Comparison of ENCODE assay signal across 1 cellular context in the genomic region with DNA sequence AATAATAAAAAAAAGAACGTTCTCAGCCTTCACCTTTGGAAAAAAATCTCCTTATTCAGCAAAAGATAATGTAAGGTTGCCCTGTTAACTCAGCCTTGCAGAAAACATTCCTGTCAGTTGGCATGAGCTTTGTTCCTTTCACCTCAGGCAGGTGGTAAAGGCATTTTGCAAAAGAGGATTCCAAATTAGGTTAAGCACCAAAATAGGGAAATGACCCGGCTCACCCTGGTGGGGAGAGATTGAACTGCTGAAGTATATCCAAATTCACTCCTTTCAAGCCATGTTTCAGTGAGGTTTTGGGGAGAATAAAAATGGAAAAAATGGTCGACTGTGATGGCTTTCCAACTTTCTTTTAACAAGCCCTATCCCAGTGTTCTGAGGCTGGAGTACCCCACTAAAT.
TF ChIP-seq lines count a peak whose summit lies in the region.

No MANE protein-coding gene starts in this region.

TF ChIP-seq in SK-N-SH treated with all-trans-retinoic acid at 6 μM for 48 hours, 23 proteins besides CTCF, POLR2A, EP300 and RAD21 (continued from another document):
- TF ChIP-seq, protein P1, sequence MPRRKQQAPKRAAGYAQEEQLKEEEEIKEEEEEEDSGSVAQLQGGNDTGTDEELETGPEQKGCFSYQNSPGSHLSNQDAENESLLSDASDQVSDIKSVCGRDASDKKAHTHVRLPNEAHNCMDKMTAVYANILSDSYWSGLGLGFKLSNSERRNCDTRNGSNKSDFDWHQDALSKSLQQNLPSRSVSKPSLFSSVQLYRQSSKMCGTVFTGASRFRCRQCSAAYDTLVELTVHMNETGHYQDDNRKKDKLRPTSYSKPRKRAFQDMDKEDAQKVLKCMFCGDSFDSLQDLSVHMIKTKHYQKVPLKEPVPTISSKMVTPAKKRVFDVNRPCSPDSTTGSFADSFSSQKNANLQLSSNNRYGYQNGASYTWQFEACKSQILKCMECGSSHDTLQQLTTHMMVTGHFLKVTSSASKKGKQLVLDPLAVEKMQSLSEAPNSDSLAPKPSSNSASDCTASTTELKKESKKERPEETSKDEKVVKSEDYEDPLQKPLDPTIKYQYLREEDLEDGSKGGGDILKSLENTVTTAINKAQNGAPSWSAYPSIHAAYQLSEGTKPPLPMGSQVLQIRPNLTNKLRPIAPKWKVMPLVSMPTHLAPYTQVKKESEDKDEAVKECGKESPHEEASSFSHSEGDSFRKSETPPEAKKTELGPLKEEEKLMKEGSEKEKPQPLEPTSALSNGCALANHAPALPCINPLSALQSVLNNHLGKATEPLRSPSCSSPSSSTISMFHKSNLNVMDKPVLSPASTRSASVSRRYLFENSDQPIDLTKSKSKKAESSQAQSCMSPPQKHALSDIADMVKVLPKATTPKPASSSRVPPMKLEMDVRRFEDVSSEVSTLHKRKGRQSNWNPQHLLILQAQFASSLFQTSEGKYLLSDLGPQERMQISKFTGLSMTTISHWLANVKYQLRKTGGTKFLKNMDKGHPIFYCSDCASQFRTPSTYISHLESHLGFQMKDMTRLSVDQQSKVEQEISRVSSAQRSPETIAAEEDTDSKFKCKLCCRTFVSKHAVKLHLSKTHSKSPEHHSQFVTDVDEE (CRISPR knock-in tag; IDR thresholded peaks at IDR 0.05), result no peak
- TF ChIP-seq ZC3H10 (CRISPR knock-in tag; IDR thresholded peaks at IDR 0.05), result no peak
- no peak for TF ChIP-seq ZNF70 (CRISPR knock-in tag; IDR thresholded peaks at IDR 0.05)
- TF ChIP-seq GLIS3 (CRISPR knock-in tag; IDR thresholded peaks at IDR 0.05), result no peak
- no peak for TF ChIP-seq ESRRG (CRISPR knock-in tag; IDR thresholded peaks at IDR 0.05)
- TF ChIP-seq RARB (CRISPR knock-in tag; IDR thresholded peaks at IDR 0.05), result no peak
- TF ChIP-seq TCF4 (CRISPR knock-in tag; IDR thresholded peaks at IDR 0.05; ENCODE audit: borderline replicate concordance), result no peak
- TF ChIP-seq ZNF565 (CRISPR knock-in tag; conservative IDR thresholded peaks at IDR 0.05; ENCODE audit: low read depth), result no peak
- TF ChIP-seq PPARA (CRISPR knock-in tag; IDR thresholded peaks at IDR 0.05; ENCODE audit: borderline replicate concordance), result no peak
- TF ChIP-seq TOX (CRISPR knock-in tag; IDR thresholded peaks at IDR 0.05; ENCODE audit: borderline replicate concordance), result no peak
- TF ChIP-seq, protein P2, sequence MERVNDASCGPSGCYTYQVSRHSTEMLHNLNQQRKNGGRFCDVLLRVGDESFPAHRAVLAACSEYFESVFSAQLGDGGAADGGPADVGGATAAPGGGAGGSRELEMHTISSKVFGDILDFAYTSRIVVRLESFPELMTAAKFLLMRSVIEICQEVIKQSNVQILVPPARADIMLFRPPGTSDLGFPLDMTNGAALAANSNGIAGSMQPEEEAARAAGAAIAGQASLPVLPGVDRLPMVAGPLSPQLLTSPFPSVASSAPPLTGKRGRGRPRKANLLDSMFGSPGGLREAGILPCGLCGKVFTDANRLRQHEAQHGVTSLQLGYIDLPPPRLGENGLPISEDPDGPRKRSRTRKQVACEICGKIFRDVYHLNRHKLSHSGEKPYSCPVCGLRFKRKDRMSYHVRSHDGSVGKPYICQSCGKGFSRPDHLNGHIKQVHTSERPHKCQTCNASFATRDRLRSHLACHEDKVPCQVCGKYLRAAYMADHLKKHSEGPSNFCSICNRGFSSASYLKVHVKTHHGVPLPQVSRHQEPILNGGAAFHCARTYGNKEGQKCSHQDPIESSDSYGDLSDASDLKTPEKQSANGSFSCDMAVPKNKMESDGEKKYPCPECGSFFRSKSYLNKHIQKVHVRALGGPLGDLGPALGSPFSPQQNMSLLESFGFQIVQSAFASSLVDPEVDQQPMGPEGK (CRISPR knock-in tag; IDR thresholded peaks at IDR 0.05; ENCODE audit: borderline replicate concordance), result no peak
- no peak for TF ChIP-seq ZFP30 (CRISPR knock-in tag; IDR thresholded peaks at IDR 0.05)
- no peak for TF ChIP-seq SNAI2 (CRISPR knock-in tag; IDR thresholded peaks at IDR 0.05)
